8 cellular contexts compared by ENCODE assay signal in the genomic region with DNA sequence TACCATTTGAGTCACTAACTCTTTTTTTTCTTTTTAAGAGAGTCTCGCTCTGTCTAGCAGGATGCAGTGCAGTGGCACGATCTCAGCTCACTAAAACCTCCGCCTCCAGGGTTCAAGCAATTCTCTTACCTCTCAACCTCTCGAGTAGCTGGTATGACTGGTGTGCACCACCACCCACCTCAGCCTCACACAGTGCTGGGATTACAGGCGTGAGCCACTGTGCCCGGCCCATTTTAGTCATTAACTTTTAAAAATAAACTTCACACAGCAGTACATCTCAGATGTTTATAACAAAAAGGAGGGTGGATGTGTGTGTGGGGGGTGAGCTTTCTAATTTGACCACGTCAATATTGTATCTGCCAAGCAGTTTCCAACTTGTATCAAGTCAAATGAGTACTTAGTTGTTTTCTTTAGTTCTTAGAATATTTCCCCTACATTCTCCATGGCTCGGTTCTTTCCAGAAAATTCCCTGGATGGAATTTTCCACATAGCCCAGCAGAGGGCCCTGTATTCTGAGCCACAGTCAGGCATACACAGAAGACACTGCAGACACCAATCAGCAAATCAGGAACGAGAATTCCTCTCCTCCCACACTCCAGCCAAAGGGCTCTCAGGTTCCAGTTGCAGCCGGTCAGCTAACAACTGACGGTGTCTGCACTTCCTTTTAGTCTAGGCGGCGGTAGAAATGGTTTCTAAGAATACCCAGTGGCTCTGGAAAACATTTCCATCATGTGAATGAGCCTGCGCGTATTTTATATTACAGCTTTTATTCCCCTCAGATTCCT. TPM values are rescaled to one million over a fixed set of nuclear protein-coding genes. Genes with fewer than 3 reads are reported as not detected.
A peak's percentile ranks its signal among the peaks of the same experiment; 100 is the strongest.
DNase-seq lines count a peak whose midpoint lies in the region; ATAC-seq and TF ChIP-seq lines count a peak whose summit lies in the region.

No MANE protein-coding gene starts in this region.

- H3K27me3 ChIP-seq in fibroblast of lung (ENCODE audit: control insufficient read depth, insufficient read depth, low read length): no peaks in the 10 kb centered on the region
- H3K27me3 ChIP-seq in mucosa of stomach (ENCODE audit: control insufficient read depth, insufficient read depth, low read length): no peaks in the 10 kb centered on the region

- H3K9me3 ChIP-seq in fibroblast of lung (ENCODE audit: control insufficient read depth, insufficient read depth, low read depth, low read length) (no peaks in the 10 kb centered on the region), mucosa of stomach (ENCODE audit: control insufficient read depth, low read length) (no peaks in the 10 kb centered on the region)

- DNase-seq in GM10266 (ENCODE audit: extremely low spot score) (peak; percentile 50), NCI-H146 (lab: John Stamatoyannopoulos, UW) (peak; percentile 88), SW480 (ENCODE audit: low spot score) (peak; percentile 94), fibroblast of lung (ENCODE audit: low read depth in 2 of 2) (peak; percentile 90 to 93)

- TF ChIP-seq CTCF in GM10266 (IDR thresholded peaks at IDR 0.05; ENCODE audit: control insufficient read depth, insufficient read depth, low read depth, missing control alignments): peak; percentile 39
- peak; percentile 53 to 56 for TF ChIP-seq CTCF in fibroblast of lung (conservative IDR thresholded peaks at IDR 0.05 in 1 of 2, IDR thresholded peaks at IDR 0.05 in 1 of 2; ENCODE audit: low read depth in 1 of 2, low read length in 2 of 2)

- no peak overlapping the region for H3K9ac ChIP-seq in fibroblast of lung (ENCODE audit: insufficient read depth, low read length)
- peak overlapping the region; percentile 43 for H3K9ac ChIP-seq in mucosa of stomach (ENCODE audit: low read length)

- no peak overlapping the region for H3K27ac ChIP-seq in fibroblast of lung (ENCODE audit: insufficient read depth, low read length)

- H3K4me1 ChIP-seq in fibroblast of lung (ENCODE audit: control insufficient read depth, extremely low read depth, insufficient read depth, low read length) (peaks cover 2% of the 10 kb centered on the region), mucosa of stomach (ENCODE audit: control insufficient read depth, insufficient read depth, low read length) (no peaks in the 10 kb centered on the region)

- peak overlapping the region; percentile 52 for H2AFZ ChIP-seq in fibroblast of lung (ENCODE audit: low read length)

- H3K4me3 ChIP-seq in fibroblast of lung (replicated peaks in 1 of 4; ENCODE audit: control extremely low read depth in 1 of 4, insufficient read depth in 1 of 4, low read depth in 3 of 4, low read length in 4 of 4): no peak overlapping the region
- no peak overlapping the region for H3K4me3 ChIP-seq in mucosa of stomach (ENCODE audit: low read length)

- ATAC-seq in HG02870 (IDR thresholded peaks at IDR 0.05; ENCODE audit: unreplicated experiment): no peak
- no peak for ATAC-seq in HG03442 (IDR thresholded peaks at IDR 0.05; ENCODE audit: unreplicated experiment)
- no peak for ATAC-seq in HG03460 (IDR thresholded peaks at IDR 0.05; ENCODE audit: unreplicated experiment)

- no peaks in the 10 kb centered on the region for H3K36me3 ChIP-seq in fibroblast of lung (ENCODE audit: control insufficient read depth, insufficient read depth, low read length)
- H3K36me3 ChIP-seq in mucosa of stomach (ENCODE audit: control insufficient read depth, insufficient read depth, low read length): no peaks in the 10 kb centered on the region

- H3K4me2 ChIP-seq in fibroblast of lung (ENCODE audit: extremely low read depth, insufficient read depth, low read length): peak overlapping the region; percentile 13

- no peaks in the 10 kb centered on the region for H4K20me1 ChIP-seq in fibroblast of lung (ENCODE audit: control insufficient read depth, extremely low read depth, insufficient read depth, low read length)

- no peaks in the 10 kb centered on the region for H3K79me2 ChIP-seq in fibroblast of lung (ENCODE audit: control insufficient read depth, insufficient read depth, low read length)

RNA-seq across cellular contexts. Expression of a gene that starts 20.1 kb away (rescaled TPM):
- 10.3 and 14.4 TPM in 2 replicates for total RNA-seq in fibroblast of lung
- polyA plus RNA-seq in fibroblast of lung: 40.9 and 48.8 TPM in 2 replicates
- polyA plus RNA-seq in fibroblast of lung (2012): 40.2 and 48.0 TPM in 2 replicates
- polyA minus RNA-seq in fibroblast of lung (ENCODE audit: low replicate concordance): 150 and 194 TPM in 2 replicates

RNA-seq across cellular contexts. Expression of a gene that starts 41.3 kb away (rescaled TPM):
- 460 and 845 TPM in 2 replicates for total RNA-seq in fibroblast of lung
- polyA plus RNA-seq in fibroblast of lung: 1,117 and 2,877 TPM in 2 replicates
- polyA plus RNA-seq in fibroblast of lung (2012): 1,728 and 3,544 TPM in 2 replicates
- polyA minus RNA-seq in fibroblast of lung (ENCODE audit: low replicate concordance): 4,396 and 5,420 TPM in 2 replicates

RNA-seq across cellular contexts. Expression of a gene that starts 57.9 kb away (rescaled TPM):
- total RNA-seq in fibroblast of lung: 5.3 and 5.4 TPM in 2 replicates
- 5.2 and 6.6 TPM in 2 replicates for polyA plus RNA-seq in fibroblast of lung
- 3.6 and 3.8 TPM in 2 replicates for polyA plus RNA-seq in fibroblast of lung (2012)
- 0.89 and 1.7 TPM in 2 replicates for polyA minus RNA-seq in fibroblast of lung (ENCODE audit: low replicate concordance)
